In the genomic region with DNA sequence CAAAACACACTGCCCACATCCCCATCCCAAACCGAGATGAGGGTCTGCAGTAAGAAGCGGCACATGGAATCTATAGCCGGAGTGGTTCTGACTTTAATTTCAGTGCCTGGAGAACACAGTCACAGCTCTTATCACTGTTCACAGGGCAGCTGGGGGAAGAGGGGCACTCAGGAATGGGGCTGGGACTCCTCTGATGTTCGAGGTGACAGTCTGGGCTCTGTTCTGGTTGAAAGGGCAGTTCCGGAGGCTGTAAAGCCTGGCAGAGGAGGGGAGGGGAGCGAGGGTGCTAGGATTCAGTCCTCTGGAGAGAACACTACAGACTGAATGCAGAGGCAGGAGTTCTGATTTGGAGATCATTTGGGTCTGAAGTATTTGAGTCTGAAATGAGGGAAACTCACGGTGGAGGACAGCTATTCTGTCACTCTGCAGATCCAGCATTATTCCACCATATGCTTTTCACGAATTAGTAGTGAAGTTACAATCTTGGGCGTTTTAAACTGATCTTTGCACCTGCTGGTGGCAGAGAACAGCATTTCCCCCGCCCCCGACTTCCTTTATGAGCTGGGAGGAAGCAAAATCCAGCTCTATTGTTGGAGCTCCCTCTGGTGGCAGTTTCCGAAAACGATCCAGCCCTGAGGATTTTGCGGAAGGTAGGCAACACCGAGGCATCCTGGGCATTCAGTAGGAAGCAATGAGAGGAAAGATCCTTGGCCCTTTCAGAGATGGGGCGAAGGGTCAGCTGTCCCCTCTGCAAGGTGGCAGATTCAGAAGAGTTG, we compare ENCODE assay signal across 8 cellular contexts. TPM values are rescaled to one million over a fixed set of nuclear protein-coding genes. Genes with fewer than 3 reads are reported as not detected.
A peak's percentile ranks its signal among the peaks of the same experiment; 100 is the strongest.
DNase-seq lines count a peak whose midpoint lies in the region; ATAC-seq and TF ChIP-seq lines count a peak whose summit lies in the region.

No MANE protein-coding gene starts in this region.

- peaks cover 11% of the 10 kb centered on the region for H3K4me1 ChIP-seq in DND-41 (ENCODE audit: insufficient read depth, low read length)
- no peaks in the 10 kb centered on the region for H3K4me1 ChIP-seq in foreskin keratinocyte
- H3K4me1 ChIP-seq in neutrophil (ENCODE audit: control insufficient read depth in 1 of 2, insufficient read depth in 1 of 2, low read depth in 1 of 2, low read length in 1 of 2), result peaks cover 15 to 21% of the 10 kb centered on the region in 2 experiments

- H3K79me2 ChIP-seq in DND-41 (ENCODE audit: insufficient read depth, low read length), result no peaks in the 10 kb centered on the region

- peak overlapping the region in 2 of 3 donors; percentile 16 to 23 for H3K27ac Mint-ChIP-seq in IgD-negative memory B cell
- peak overlapping the region; percentile 42 for H3K27ac Mint-ChIP-seq in activated T-helper 2 cell treated with anti-CD3 and anti-CD28 coated beads, Interferon-gamma antibody, Interleukin-2, Interleukin-4, amounts not matched to agents 10 μg/mL and 5 μg/mL and 100 μg/mL, durations not matched to agents 14 hours and 24 hours and 36 hours

- no peak overlapping the region for H3K9ac ChIP-seq in DND-41 (ENCODE audit: low read depth, low read length)

- peak; percentile 88 for TF ChIP-seq CTCF in DND-41 (IDR thresholded peaks at IDR 0.05; ENCODE audit: borderline replicate concordance, extremely low read depth, low read length, poor library complexity, severe bottlenecking)
- TF ChIP-seq CTCF in foreskin keratinocyte (conservative IDR thresholded peaks at IDR 0.05), result peak; percentile 94
- TF ChIP-seq CTCF in neutrophil (IDR thresholded peaks at IDR 0.05), result peak; percentile 86

- peak overlapping the region; percentile 81 to 96 (median 91) for H3K4me3 Mint-ChIP-seq in IgD-negative memory B cell
- peak overlapping the region; percentile 77 for H3K4me3 Mint-ChIP-seq in activated T-helper 2 cell treated with anti-CD3 and anti-CD28 coated beads, Interferon-gamma antibody, Interleukin-2, Interleukin-4, amounts not matched to agents 10 μg/mL and 5 μg/mL and 100 μg/mL, durations not matched to agents 14 hours and 24 hours and 36 hours (ENCODE audit: low read depth)

- peak overlapping the region; percentile 73 for H2AFZ ChIP-seq in DND-41 (ENCODE audit: low read depth, low read length)

- H4K20me1 ChIP-seq in DND-41 (ENCODE audit: insufficient read depth, low read length), result no peaks in the 10 kb centered on the region

- H3K4me3 ChIP-seq in DND-41 (ENCODE audit: low read depth in 1 of 2, low read length in 2 of 2), result peak overlapping the region in 1 of 2 experiments; percentile 32; a peak in 2 of 4 replicates
- peak overlapping the region; percentile 71 to 74 for H3K4me3 ChIP-seq in neutrophil (ENCODE audit: low read depth in 1 of 2, low read length in 1 of 2)

- H3K36me3 Mint-ChIP-seq in IgD-negative memory B cell, result no peaks in the 10 kb centered on the region
- H3K36me3 Mint-ChIP-seq in activated T-helper 2 cell treated with anti-CD3 and anti-CD28 coated beads, Interferon-gamma antibody, Interleukin-2, Interleukin-4, amounts not matched to agents 10 μg/mL and 5 μg/mL and 100 μg/mL, durations not matched to agents 14 hours and 24 hours and 36 hours (ENCODE audit: low read depth), result no peaks in the 10 kb centered on the region

- intact Hi-C loops in activated T-helper 2 cell treated with anti-CD3 and anti-CD28 coated beads, Interferon-gamma antibody, Interleukin-2, Interleukin-4, amounts not matched to agents 10 μg/mL and 5 μg/mL and 100 μg/mL, durations not matched to agents 14 hours and 24 hours and 36 hours (cut with micrococcal nuclease), result loop anchor here (1.0 to 5.0 kb wide), 2 partner anchors 377 to 492 kb away; no protein-coding TSS in a partner anchor

- H3K27me3 ChIP-seq in DND-41 (ENCODE audit: insufficient read depth, low read length, poor library complexity), result no peaks in the 10 kb centered on the region
- peaks cover 60% of the 10 kb centered on the region for H3K27me3 ChIP-seq in foreskin keratinocyte
- H3K27me3 ChIP-seq in neutrophil, result peaks cover 76% of the 10 kb centered on the region

- no peaks in the 10 kb centered on the region for H3K9me3 Mint-ChIP-seq in IgD-negative memory B cell
- no peaks in the 10 kb centered on the region for H3K9me3 Mint-ChIP-seq in activated T-helper 2 cell treated with anti-CD3 and anti-CD28 coated beads, Interferon-gamma antibody, Interleukin-2, Interleukin-4, amounts not matched to agents 10 μg/mL and 5 μg/mL and 100 μg/mL, durations not matched to agents 14 hours and 24 hours and 36 hours

- peaks cover 10 to 14% (median 12%) of the 10 kb centered on the region in 3 donors for H3K4me1 Mint-ChIP-seq in IgD-negative memory B cell
- peaks cover 13% of the 10 kb centered on the region for H3K4me1 Mint-ChIP-seq in activated T-helper 2 cell treated with anti-CD3 and anti-CD28 coated beads, Interferon-gamma antibody, Interleukin-2, Interleukin-4, amounts not matched to agents 10 μg/mL and 5 μg/mL and 100 μg/mL, durations not matched to agents 14 hours and 24 hours and 36 hours (ENCODE audit: low read depth)

- H3K27me3 Mint-ChIP-seq in IgD-negative memory B cell, result peaks cover 25% of the 10 kb centered on the region
- H3K27me3 Mint-ChIP-seq in activated T-helper 2 cell treated with anti-CD3 and anti-CD28 coated beads, Interferon-gamma antibody, Interleukin-2, Interleukin-4, amounts not matched to agents 10 μg/mL and 5 μg/mL and 100 μg/mL, durations not matched to agents 14 hours and 24 hours and 36 hours (ENCODE audit: low read depth), result peaks cover 41% of the 10 kb centered on the region

- H3K9me3 ChIP-seq in DND-41 (ENCODE audit: insufficient read depth, low read length, severe bottlenecking) (no peaks in the 10 kb centered on the region), neutrophil (no peaks in the 10 kb centered on the region)

- H3K27ac ChIP-seq in DND-41 (ENCODE audit: low read length), result peak overlapping the region; percentile 32
- H3K27ac ChIP-seq in foreskin keratinocyte, result no peak overlapping the region
- H3K27ac ChIP-seq in neutrophil, result peak overlapping the region; percentile 58

- H3K4me2 ChIP-seq in DND-41 (ENCODE audit: insufficient read depth, low read length), result peak overlapping the region; percentile 59

- DNase-seq in DND-41 (peak; percentile 83), RKO (ENCODE audit: low spot score) (peak; percentile 84), foreskin keratinocyte (peak; percentile 52 to 75), stromal cell of bone marrow (ENCODE audit: low read depth) (peak; percentile 42)
- peak; percentile 73 for DNase-seq in activated T-helper 2 cell treated with anti-CD3 and anti-CD28 coated beads, Interferon-gamma antibody, Interleukin-2, Interleukin-4, amounts not matched to agents 10 μg/mL and 5 μg/mL and 100 μg/mL, durations not matched to agents 14 hours and 24 hours and 36 hours (ENCODE audit: low spot score)

- ATAC-seq in DND-41 (ENCODE audit: insufficient read depth, low read depth), result peak; percentile 92
- ATAC-seq in GM21619 (IDR thresholded peaks at IDR 0.05; ENCODE audit: unreplicated experiment), result peak; percentile 88
- ATAC-seq in foreskin keratinocyte, result peak; percentile 88

- no peaks in the 10 kb centered on the region for H3K36me3 ChIP-seq in DND-41 (ENCODE audit: insufficient read depth, low read length)
- H3K36me3 ChIP-seq in neutrophil, result no peaks in the 10 kb centered on the region

RNA-seq across cellular contexts. Expression of a gene that starts 22.7 kb away (rescaled TPM):
- polyA plus RNA-seq in IgD-negative memory B cell (not detected), foreskin keratinocyte (not detected in 2 replicates)
- not detected in 2 replicates for total RNA-seq in activated T-helper 2 cell treated with anti-CD3 and anti-CD28 coated beads, Interferon-gamma antibody, Interleukin-2, Interleukin-4, amounts not matched to agents 10 μg/mL and 5 μg/mL and 100 μg/mL, durations not matched to agents 14 hours and 24 hours and 36 hours
- total RNA-seq in foreskin keratinocyte, result not detected in 2 replicates

RNA-seq across cellular contexts. Expression of a gene that starts 36.6 kb away (rescaled TPM):
- not detected for polyA plus RNA-seq in IgD-negative memory B cell
- not detected in 2 replicates for total RNA-seq in activated T-helper 2 cell treated with anti-CD3 and anti-CD28 coated beads, Interferon-gamma antibody, Interleukin-2, Interleukin-4, amounts not matched to agents 10 μg/mL and 5 μg/mL and 100 μg/mL, durations not matched to agents 14 hours and 24 hours and 36 hours
- total RNA-seq in foreskin keratinocyte, result 0.04 and 0.14 TPM in 2 replicates
- polyA plus RNA-seq in foreskin keratinocyte, result 0.07 and 0.15 TPM in 2 replicates
